1 cellular context compared by ENCODE assay signal in genomic region chr14:54398028-54398368, GRCh38.
TF ChIP-seq lines count a peak whose summit lies in the region.

No MANE protein-coding gene starts in this region.

TF ChIP-seq in K562, 482 proteins besides CTCF, POLR2A, EP300 and RAD21 (continued from another document):
- TF ChIP-seq RERE (CRISPR knock-in tag; IDR thresholded peaks at IDR 0.05; ENCODE audit: borderline replicate concordance) (no peak), HDAC1 (IDR thresholded peaks at IDR 0.05) (0 out of 4 replicates have a peak, but pooled peaks of 1 of the 2 experiments have one; percentile 23), SRF (CRISPR knock-in tag; IDR thresholded peaks at IDR 0.05) (no peak), ATF1 (CRISPR knock-in tag; IDR thresholded peaks at IDR 0.05) (no peak), ATF1 (tag; IDR thresholded peaks at IDR 0.05) (no peak), ZNF175 (CRISPR knock-in tag; IDR thresholded peaks at IDR 0.05; ENCODE audit: low read depth) (no peak), EHMT2 (IDR thresholded peaks at IDR 0.05) (0 out of 2 replicates have a peak, but pooled peaks have one; percentile 36), BACH1 (tag; IDR thresholded peaks at IDR 0.05) (no peak)
- TF ChIP-seq, protein P1, sequence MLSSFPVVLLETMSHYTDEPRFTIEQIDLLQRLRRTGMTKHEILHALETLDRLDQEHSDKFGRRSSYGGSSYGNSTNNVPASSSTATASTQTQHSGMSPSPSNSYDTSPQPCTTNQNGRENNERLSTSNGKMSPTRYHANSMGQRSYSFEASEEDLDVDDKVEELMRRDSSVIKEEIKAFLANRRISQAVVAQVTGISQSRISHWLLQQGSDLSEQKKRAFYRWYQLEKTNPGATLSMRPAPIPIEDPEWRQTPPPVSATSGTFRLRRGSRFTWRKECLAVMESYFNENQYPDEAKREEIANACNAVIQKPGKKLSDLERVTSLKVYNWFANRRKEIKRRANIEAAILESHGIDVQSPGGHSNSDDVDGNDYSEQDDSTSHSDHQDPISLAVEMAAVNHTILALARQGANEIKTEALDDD (IDR thresholded peaks at IDR 0.05): no peak
- TF ChIP-seq, protein P2, sequence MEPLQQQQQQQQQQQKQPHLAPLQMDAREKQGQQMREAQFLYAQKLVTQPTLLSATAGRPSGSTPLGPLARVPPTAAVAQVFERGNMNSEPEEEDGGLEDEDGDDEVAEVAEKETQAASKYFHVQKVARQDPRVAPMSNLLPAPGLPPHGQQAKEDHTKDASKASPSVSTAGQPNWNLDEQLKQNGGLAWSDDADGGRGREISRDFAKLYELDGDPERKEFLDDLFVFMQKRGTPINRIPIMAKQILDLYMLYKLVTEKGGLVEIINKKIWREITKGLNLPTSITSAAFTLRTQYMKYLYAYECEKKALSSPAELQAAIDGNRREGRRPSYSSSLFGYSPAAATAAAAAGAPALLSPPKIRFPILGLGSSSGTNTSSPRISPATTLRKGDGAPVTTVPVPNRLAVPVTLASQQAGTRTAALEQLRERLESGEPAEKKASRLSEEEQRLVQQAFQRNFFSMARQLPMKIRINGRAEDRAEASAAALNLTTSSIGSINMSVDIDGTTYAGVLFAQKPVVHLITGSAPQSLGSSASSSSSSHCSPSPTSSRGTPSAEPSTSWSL (CRISPR knock-in tag; IDR thresholded peaks at IDR 0.05; ENCODE audit: borderline replicate concordance): no peak
